ENCODE assay signal across 23 cellular contexts in the genomic region with DNA sequence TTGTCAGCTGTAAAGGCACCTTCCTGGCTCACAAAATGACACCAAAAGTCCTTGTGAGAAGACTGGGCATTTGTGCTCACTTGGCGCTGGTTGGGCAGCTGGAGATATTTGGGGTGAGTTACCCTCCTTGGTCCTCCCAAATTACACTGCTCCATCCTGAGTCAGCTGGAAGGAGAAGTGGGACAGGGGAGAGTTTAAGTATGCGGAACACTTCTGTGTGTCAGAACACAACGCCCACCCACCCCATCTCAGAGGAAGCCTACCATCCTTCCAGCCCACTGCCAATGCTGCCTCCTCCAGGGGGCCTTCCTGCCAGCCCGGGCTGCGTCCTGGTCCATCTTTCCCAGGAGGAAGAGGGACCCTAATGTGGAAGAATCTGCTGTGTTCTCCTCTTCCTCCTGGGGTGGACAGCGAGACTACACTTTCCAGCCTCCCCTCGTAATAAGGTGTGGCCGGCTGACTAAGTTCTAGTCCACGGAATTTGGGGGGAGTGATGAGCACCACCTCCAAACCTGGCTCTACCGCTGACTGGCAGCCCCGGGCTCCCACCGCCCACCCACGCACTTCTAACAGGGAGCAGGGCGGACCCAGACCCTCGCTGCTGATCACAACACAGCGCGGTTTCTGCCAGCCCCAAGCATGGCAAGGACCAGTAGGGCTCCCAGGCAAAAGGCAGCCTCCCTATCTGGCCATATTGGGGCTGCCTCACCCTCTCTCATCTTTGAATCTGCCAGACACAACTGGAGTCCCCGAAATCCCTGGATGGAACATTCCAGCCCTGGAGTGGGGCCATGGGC.
"Had no signal": no experiment of that assay in that cellular context is flagged by ENCODE, and none has a peak within 500 bp of the region (broad histone marks: within the 10 kb centered on the region; RNA-seq: fewer than 3 reads in every experiment).

No MANE protein-coding gene starts in this region.

- H3K9me3 ChIP-seq: left ventricle myocardium inferior, ovary, psoas muscle, right atrium auricular region, tibial nerve, uterus had no signal

- H3K27ac ChIP-seq: hepatocyte, left ventricle myocardium inferior, ovary, psoas muscle, right atrium auricular region, tibial nerve, uterus had no signal

- DNase-seq: activated CD4-positive, alpha-beta T cell treated with anti-CD3 and anti-CD28 coated beads for 4 hours; activated CD4-positive, alpha-beta T cell treated with anti-CD3 and anti-CD28 coated beads, Interleukin-2, amount 50 U/mL, for 48 hours; activated gamma-delta T cell; activated naive CD4-positive, alpha-beta T cell treated with anti-CD3 and anti-CD28 coated beads, Interleukin-2, amount 50 U/mL, for 16 hours; activated naive CD8-positive, alpha-beta T cell treated with anti-CD3 and anti-CD28 coated beads, Interleukin-2, amount 50 U/mL, for 24 hours; activated T-cell treated with anti-CD3 and anti-CD28 coated beads, Interleukin-2, amount 50 U/mL, for 72 hours; effector CD8-positive, alpha-beta T cell; foreskin melanocyte; immature natural killer cell; kidney glomerular epithelial cell; left ventricle myocardium inferior; mammary epithelial cell; natural killer cell; psoas muscle; stimulated activated CD4-positive, alpha-beta T cell treated with anti-CD3 and anti-CD28 coated beads, Interleukin-4, amount 100 ng/mL, for 4 hours; stimulated activated naive CD8-positive, alpha-beta T cell treated with anti-CD3 and anti-CD28 coated beads, Interleukin-15, amount 100 ng/mL, for 72 hours; T1000; uterus had no signal

- H3K27me3 ChIP-seq: hepatocyte, ovary, right atrium auricular region, tibial nerve, uterus had no signal

- H3K36me3 ChIP-seq: left ventricle myocardium inferior, ovary, right atrium auricular region, tibial nerve, uterus had no signal

- H3K4me3 ChIP-seq: hepatocyte, left ventricle myocardium inferior, ovary, psoas muscle, right atrium auricular region, tibial nerve, uterus had no signal

- ATAC-seq: activated naive CD8-positive, alpha-beta T cell treated with anti-CD3 and anti-CD28 coated beads, Interleukin-2, amount 50 U/mL, for 24 hours; activated T-cell treated with anti-CD3 and anti-CD28 coated beads, Interleukin-2, amount 50 U/mL, for 72 hours; esophagus mucosa; natural killer cell; psoas muscle; stimulated activated naive CD8-positive, alpha-beta T cell treated with anti-CD3 and anti-CD28 coated beads, Interleukin-15, amount 100 ng/mL, for 72 hours had no signal
